ENCODE assay signal across 11 cellular contexts in the genomic region with DNA sequence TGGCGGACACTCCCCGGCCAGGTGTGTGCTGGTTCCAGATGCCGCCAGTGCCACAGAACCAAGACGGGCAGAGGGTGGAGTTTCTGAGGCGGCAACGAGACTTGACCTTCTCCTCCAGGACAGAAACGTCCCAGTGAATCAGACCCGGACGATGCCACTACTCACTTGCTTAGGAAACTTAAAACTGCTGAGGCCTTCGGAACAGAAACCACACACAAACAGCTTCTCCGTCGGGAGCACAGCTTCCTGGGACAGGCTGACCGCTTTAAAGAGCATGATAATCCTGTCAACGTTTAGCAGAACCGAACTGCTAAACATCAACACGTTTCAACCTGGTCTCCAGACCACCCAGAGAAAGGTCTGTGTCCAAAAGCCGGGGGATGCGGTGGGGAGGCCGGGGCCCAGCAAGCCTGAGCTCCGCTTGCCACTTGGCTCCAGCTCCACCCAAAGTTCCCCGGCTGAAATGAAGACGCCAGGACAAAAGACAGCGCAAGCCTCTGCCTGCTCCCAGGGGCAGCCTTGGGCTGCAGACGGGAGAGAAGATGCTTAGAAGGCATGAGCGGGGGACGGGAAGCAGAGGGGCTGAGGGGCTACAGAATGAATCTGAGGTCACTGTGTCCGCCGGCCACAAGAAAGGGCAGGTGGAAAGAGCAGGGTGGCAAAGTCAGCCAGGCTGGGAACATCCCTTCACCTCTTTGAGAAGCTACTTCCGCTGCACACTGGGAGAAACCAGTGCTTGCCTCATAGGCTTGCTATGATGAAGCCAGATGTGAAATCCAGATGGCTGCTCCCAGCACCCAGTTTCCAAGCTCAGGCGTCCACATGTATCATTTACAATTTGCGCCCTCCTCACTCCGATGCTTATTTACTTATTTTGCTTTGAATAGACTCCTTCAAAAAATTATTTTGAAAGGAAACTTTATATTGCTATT.
DNase-seq lines count a peak whose midpoint lies in the region; ATAC-seq and TF ChIP-seq lines count a peak whose summit lies in the region.
"Had no signal": no experiment of that assay in that cellular context is flagged by ENCODE, and none has a peak within 500 bp of the region (broad histone marks: within the 10 kb centered on the region; RNA-seq: fewer than 3 reads in every experiment).

No MANE protein-coding gene starts in this region.

- peaks cover 52% of the 10 kb centered on the region for H3K4me1 ChIP-seq in BLaER1
- peaks cover 0 to 64% (median 6%) of the 10 kb centered on the region in 3 donors for H3K4me1 ChIP-seq in gastroesophageal sphincter
- peaks cover 11% of the 10 kb centered on the region for H3K4me1 ChIP-seq in prostate gland (replicated peaks)
- H3K4me1 ChIP-seq in MM.1S (ENCODE audit: low read length): no peaks in the 10 kb centered on the region

- H3K4me3 ChIP-seq in BLaER1 (peak overlapping the region; percentile 77), gastroesophageal sphincter (peak overlapping the region in 1 of 2 donors; percentile 23), prostate gland (peak overlapping the region in 1 of 2 donors; percentile 4), MM.1S (ENCODE audit: low read length) (no peak overlapping the region)

- TF ChIP-seq EP300 in gastroesophageal sphincter (IDR thresholded peaks at IDR 0.05): no peak

- H3K36me3 ChIP-seq in BLaER1: peaks cover 34% of the 10 kb centered on the region
- H3K36me3 ChIP-seq in gastroesophageal sphincter: no peaks in the 10 kb centered on the region
- H3K36me3 ChIP-seq in prostate gland: no peaks in the 10 kb centered on the region
- no peaks in the 10 kb centered on the region for H3K36me3 ChIP-seq in MM.1S (replicated peaks; ENCODE audit: insufficient read depth, low read length)

- H3K27ac ChIP-seq in BLaER1 (peak overlapping the region; percentile 99), gastroesophageal sphincter (peak overlapping the region in 3 of 4 donors; percentile 71 to 82 (median 73)), prostate gland (peak overlapping the region; percentile 52 to 67), MM.1S (ENCODE audit: low read length) (no peak overlapping the region)

- WGBS in gastroesophageal sphincter (ENCODE audit: low coverage in 1 of 2), 2 donors: 46 to 49% methylated on average over 9 to 24 of the region's 32 CpGs
- WGBS in prostate gland: 24% methylated on average over 32 of the region's 32 CpGs

- H3K27ac Mint-ChIP-seq in WTC11: peak overlapping the region; percentile 87; the same call in 1 of the 2 replicates
- H3K27ac Mint-ChIP-seq in activated T-helper 17 cell treated with anti-CD3 and anti-CD28 coated beads, Interleukin-2, amount 50 U/mL, for 72 hours: no peak overlapping the region
- H3K27ac Mint-ChIP-seq: activated B cell treated with CpG ODN at 0.5 μM for 24 hours had no signal

- intact Hi-C loops in prostate gland (cut with DNase I): no loop called here

- H3K4me1 Mint-ChIP-seq in WTC11: peaks cover 63% of the 10 kb centered on the region
- H3K4me1 Mint-ChIP-seq in activated T-helper 17 cell treated with anti-CD3 and anti-CD28 coated beads, Interleukin-2, amount 50 U/mL, for 72 hours: no peaks in the 10 kb centered on the region

- no peaks in the 10 kb centered on the region for H3K27me3 ChIP-seq in BLaER1
- no peaks in the 10 kb centered on the region for H3K27me3 ChIP-seq in gastroesophageal sphincter
- H3K27me3 ChIP-seq in prostate gland (replicated peaks; ENCODE audit: insufficient read depth): no peaks in the 10 kb centered on the region
- peaks cover 97% of the 10 kb centered on the region for H3K27me3 ChIP-seq in MM.1S (replicated peaks; ENCODE audit: insufficient read depth, low read length)

- H3K4me3 Mint-ChIP-seq in WTC11: no peak overlapping the region
- no peak overlapping the region for H3K4me3 Mint-ChIP-seq in activated T-helper 17 cell treated with anti-CD3 and anti-CD28 coated beads, Interleukin-2, amount 50 U/mL, for 72 hours
- H3K4me3 Mint-ChIP-seq: activated B cell treated with CpG ODN at 0.5 μM for 24 hours had no signal

- peak overlapping the region; percentile 99 for H3K9ac ChIP-seq in BLaER1
- no peak overlapping the region for H3K9ac ChIP-seq in MM.1S (ENCODE audit: low read length)

- ATAC-seq in WTC11 (no peak), gastroesophageal sphincter (peak; percentile 42)
- no peak for ATAC-seq in activated T-helper 17 cell treated with anti-CD3 and anti-CD28 coated beads, Interleukin-2, amount 50 U/mL, for 72 hours (replicated peaks)

- no peak for TF ChIP-seq CTCF in WTC11 (IDR thresholded peaks at IDR 0.05)
- TF ChIP-seq CTCF in gastroesophageal sphincter (IDR thresholded peaks at IDR 0.05): no peak
- TF ChIP-seq CTCF in prostate gland (IDR thresholded peaks at IDR 0.05): no peak
- TF ChIP-seq CTCF in MM.1S (IDR thresholded peaks at IDR 0.05; ENCODE audit: low read length): no peak

- H3K9me3 ChIP-seq in BLaER1 (no peaks in the 10 kb centered on the region), gastroesophageal sphincter (no peaks in the 10 kb centered on the region), prostate gland (no peaks in the 10 kb centered on the region), MM.1S (replicated peaks; ENCODE audit: insufficient read depth, low read length) (no peaks in the 10 kb centered on the region)

- H3K79me2 ChIP-seq in MM.1S (ENCODE audit: low read length): no peaks in the 10 kb centered on the region

- TF ChIP-seq POLR2A in gastroesophageal sphincter (IDR thresholded peaks at IDR 0.05) (no peak), prostate gland (IDR thresholded peaks at IDR 0.05) (no peak)

- DNase-seq in WTC11 (ENCODE audit: low spot score) (no peak), prostate gland (ENCODE audit: low spot score) (no peak), MM.1S (no peak), NCI-H526 treated with DMSO at 0.1 percent for 48 hours (lab: John Stamatoyannopoulos, UW) (no peak), putamen (ENCODE audit: low spot score) (no peak)
- DNase-seq: activated B cell treated with CpG ODN at 0.5 μM for 24 hours, activated gamma-delta T cell treated with Interleukin-2 at 50 U/mL for 16 hours, foreskin melanocyte had no signal

- no peaks in the 10 kb centered on the region for H3K36me3 Mint-ChIP-seq in WTC11
- H3K36me3 Mint-ChIP-seq in activated T-helper 17 cell treated with anti-CD3 and anti-CD28 coated beads, Interleukin-2, amount 50 U/mL, for 72 hours (ENCODE audit: low read depth): no peaks in the 10 kb centered on the region

- peak overlapping the region; percentile 99 for H3K4me2 ChIP-seq in BLaER1
- H3K4me2 ChIP-seq in MM.1S (ENCODE audit: low read depth, low read length): no peak overlapping the region

- H3K9me3 Mint-ChIP-seq in WTC11: no peaks in the 10 kb centered on the region
- no peaks in the 10 kb centered on the region for H3K9me3 Mint-ChIP-seq in activated T-helper 17 cell treated with anti-CD3 and anti-CD28 coated beads, Interleukin-2, amount 50 U/mL, for 72 hours
- H3K9me3 Mint-ChIP-seq: activated B cell treated with CpG ODN at 0.5 μM for 24 hours had no signal

- H3F3A ChIP-seq in MM.1S (ENCODE audit: insufficient read depth, low read length): no peaks in the 10 kb centered on the region

- CTCF ChIA-PET in WTC11 (lab: Charles Lee): interaction anchor here (1.5 to 4.7 kb wide), 7 partner anchors 11 to 205 kb away, joined by 5 to 20 read pairs (median 6); partner anchors contain the start of genes NXN and TIMM22

- no peak overlapping the region for H2AFZ ChIP-seq in MM.1S (ENCODE audit: low read length)

- no peaks in the 10 kb centered on the region for H4K20me1 ChIP-seq in BLaER1
- H4K20me1 ChIP-seq in MM.1S (ENCODE audit: insufficient read depth, low read length): no peaks in the 10 kb centered on the region

- H3K9me2 ChIP-seq in MM.1S (replicated peaks; ENCODE audit: insufficient read depth, low read length): no peaks in the 10 kb centered on the region

- POLR2A ChIA-PET in WTC11 (lab: Charles Lee): interaction anchor here (1.1 kb wide), 1 partner anchor 13 kb away, joined by 3 read pairs; no protein-coding TSS in a partner anchor

- no peaks in the 10 kb centered on the region for H3K27me3 Mint-ChIP-seq in WTC11 (ENCODE audit: low read depth)
- H3K27me3 Mint-ChIP-seq in activated T-helper 17 cell treated with anti-CD3 and anti-CD28 coated beads, Interleukin-2, amount 50 U/mL, for 72 hours: peaks cover 18% of the 10 kb centered on the region

TF ChIP-seq in WTC11, 78 proteins besides CTCF, POLR2A, EP300 and RAD21 (continues in another document):
- TF ChIP-seq, protein P1, sequence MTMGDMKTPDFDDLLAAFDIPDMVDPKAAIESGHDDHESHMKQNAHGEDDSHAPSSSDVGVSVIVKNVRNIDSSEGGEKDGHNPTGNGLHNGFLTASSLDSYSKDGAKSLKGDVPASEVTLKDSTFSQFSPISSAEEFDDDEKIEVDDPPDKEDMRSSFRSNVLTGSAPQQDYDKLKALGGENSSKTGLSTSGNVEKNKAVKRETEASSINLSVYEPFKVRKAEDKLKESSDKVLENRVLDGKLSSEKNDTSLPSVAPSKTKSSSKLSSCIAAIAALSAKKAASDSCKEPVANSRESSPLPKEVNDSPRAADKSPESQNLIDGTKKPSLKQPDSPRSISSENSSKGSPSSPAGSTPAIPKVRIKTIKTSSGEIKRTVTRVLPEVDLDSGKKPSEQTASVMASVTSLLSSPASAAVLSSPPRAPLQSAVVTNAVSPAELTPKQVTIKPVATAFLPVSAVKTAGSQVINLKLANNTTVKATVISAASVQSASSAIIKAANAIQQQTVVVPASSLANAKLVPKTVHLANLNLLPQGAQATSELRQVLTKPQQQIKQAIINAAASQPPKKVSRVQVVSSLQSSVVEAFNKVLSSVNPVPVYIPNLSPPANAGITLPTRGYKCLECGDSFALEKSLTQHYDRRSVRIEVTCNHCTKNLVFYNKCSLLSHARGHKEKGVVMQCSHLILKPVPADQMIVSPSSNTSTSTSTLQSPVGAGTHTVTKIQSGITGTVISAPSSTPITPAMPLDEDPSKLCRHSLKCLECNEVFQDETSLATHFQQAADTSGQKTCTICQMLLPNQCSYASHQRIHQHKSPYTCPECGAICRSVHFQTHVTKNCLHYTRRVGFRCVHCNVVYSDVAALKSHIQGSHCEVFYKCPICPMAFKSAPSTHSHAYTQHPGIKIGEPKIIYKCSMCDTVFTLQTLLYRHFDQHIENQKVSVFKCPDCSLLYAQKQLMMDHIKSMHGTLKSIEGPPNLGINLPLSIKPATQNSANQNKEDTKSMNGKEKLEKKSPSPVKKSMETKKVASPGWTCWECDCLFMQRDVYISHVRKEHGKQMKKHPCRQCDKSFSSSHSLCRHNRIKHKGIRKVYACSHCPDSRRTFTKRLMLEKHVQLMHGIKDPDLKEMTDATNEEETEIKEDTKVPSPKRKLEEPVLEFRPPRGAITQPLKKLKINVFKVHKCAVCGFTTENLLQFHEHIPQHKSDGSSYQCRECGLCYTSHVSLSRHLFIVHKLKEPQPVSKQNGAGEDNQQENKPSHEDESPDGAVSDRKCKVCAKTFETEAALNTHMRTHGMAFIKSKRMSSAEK (CRISPR knock-in tag; IDR thresholded peaks at IDR 0.05; ENCODE audit: borderline replicate concordance): no peak
- TF ChIP-seq ZNF263 (CRISPR knock-in tag; IDR thresholded peaks at IDR 0.05; ENCODE audit: low read depth): no peak
- no peak for TF ChIP-seq MXD4 (CRISPR knock-in tag; IDR thresholded peaks at IDR 0.05; ENCODE audit: borderline replicate concordance)
